In genomic region chr3:141876891-141877561, GRCh38 we compare ENCODE assay signal across 1 cellular context.
TF ChIP-seq lines count a peak whose summit lies in the region.

No MANE protein-coding gene starts in this region.

TF ChIP-seq in GM12878, 131 proteins besides CTCF, POLR2A, EP300 and RAD21 (continued from another document):
- TF ChIP-seq SMAD1 (IDR thresholded peaks at IDR 0.05; ENCODE audit: low read depth, partially characterized antibody) (no peak), NKRF (conservative IDR thresholded peaks at IDR 0.05) (peak; percentile 75), SMAD5 (IDR thresholded peaks at IDR 0.05; ENCODE audit: low read depth) (no peak), REST (IDR thresholded peaks at IDR 0.05; ENCODE audit: low read depth, low read length) (no peak), HDAC6 (IDR thresholded peaks at IDR 0.05; ENCODE audit: unreplicated experiment) (peak; percentile 39), ASH2L (IDR thresholded peaks at IDR 0.05; ENCODE audit: borderline replicate concordance, low read depth) (0 out of 2 replicates have a peak, but pooled peaks have one; percentile 28), ZNF24 (IDR thresholded peaks at IDR 0.05) (no peak), SUZ12 (IDR thresholded peaks at IDR 0.05; ENCODE audit: unreplicated experiment) (no peak), SIN3A (IDR thresholded peaks at IDR 0.05; ENCODE audit: low read depth, low read length) (peak; percentile 22; the same call in 1 of the 2 replicates), HDAC2 (IDR thresholded peaks at IDR 0.05) (no peak), ESRRA (IDR thresholded peaks at IDR 0.05; ENCODE audit: low read length) (no peak), DPF2 (IDR thresholded peaks at IDR 0.05) (peak; percentile 76), GABPA (IDR thresholded peaks at IDR 0.05; ENCODE audit: low read depth) (no peak), BACH1 (IDR thresholded peaks at IDR 0.05; ENCODE audit: borderline replicate concordance) (0 out of 2 replicates have a peak, but pooled peaks have one; percentile 7), PKNOX1 (IDR thresholded peaks at IDR 0.05) (no peak), YY1 (IDR thresholded peaks at IDR 0.05; ENCODE audit: low read depth, low read length) (0 out of 2 replicates have a peak, but pooled peaks have one; percentile 28), GATAD2B (conservative IDR thresholded peaks at IDR 0.05; ENCODE audit: low read depth) (peak; percentile 90; the same call in 1 of the 2 replicates), RUNX3 (IDR thresholded peaks at IDR 0.05; ENCODE audit: low read length) (0 out of 2 replicates have a peak, but pooled peaks have one; percentile 15), RBBP5 (conservative IDR thresholded peaks at IDR 0.05) (no peak), STAT1 (conservative IDR thresholded peaks at IDR 0.05) (0 out of 2 replicates have a peak, but pooled peaks have one; percentile 5), BHLHE40 (IDR thresholded peaks at IDR 0.05; ENCODE audit: borderline replicate concordance in 1 of 2, low read depth in 2 of 2, low read length in 1 of 2) (peak; percentile 79 to 96), CEBPB (IDR thresholded peaks at IDR 0.05; ENCODE audit: borderline replicate concordance in 1 of 2, low read depth in 2 of 2, low read length in 2 of 2) (no peak)
TF ChIP-seq in GM12878: peak in this region for 13.
